Comparison of ENCODE assay signal across 13 cellular contexts in the genomic region with DNA sequence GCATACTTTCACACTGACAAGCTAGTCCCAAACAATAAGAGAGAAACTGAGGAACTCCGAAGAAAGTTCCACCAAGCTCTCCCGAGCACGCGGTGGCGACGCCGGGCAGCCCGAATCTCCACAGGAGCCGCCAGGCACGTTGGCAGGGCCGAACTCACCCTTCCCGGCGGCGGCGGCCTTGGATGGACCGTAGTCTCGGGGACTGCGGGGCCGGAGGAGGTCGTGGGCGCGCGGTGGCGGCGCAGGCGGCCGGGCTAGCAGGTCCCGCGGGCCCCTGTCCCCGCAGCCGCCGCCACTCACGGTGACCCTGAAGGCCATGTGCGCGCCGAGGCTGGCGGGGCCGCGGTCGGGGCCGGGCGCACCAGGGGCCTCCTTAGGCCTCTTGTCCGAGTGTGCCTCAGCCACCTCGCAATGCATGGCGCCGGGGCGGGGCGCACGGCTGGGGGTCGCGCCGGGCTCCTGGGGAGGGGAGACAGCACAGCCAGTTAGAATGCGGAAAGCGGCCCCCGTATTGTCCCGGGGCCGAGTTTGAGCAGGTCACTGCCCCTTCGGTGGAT. TPM values are rescaled to one million over a fixed set of nuclear protein-coding genes. Genes with fewer than 3 reads are reported as not detected.
DNase-seq lines count a peak whose midpoint lies in the region; ATAC-seq and TF ChIP-seq lines count a peak whose summit lies in the region.
"Had no signal": no experiment of that assay in that cellular context is flagged by ENCODE, and none has a peak within 500 bp of the region (broad histone marks: within the 10 kb centered on the region; RNA-seq: fewer than 3 reads in every experiment).

No MANE protein-coding gene starts in this region.

- no peaks in the 10 kb centered on the region for H3K36me3 ChIP-seq in right atrium auricular region
- H3K36me3 ChIP-seq in trophoblast cell (ENCODE audit: control insufficient read depth in 1 of 2, insufficient read depth in 2 of 2, low read length in 2 of 2), result no peaks in the 10 kb centered on the region
- H3K36me3 ChIP-seq in uterus, result no peaks in the 10 kb centered on the region

- no peak overlapping the region for H2BK12ac ChIP-seq in trophoblast cell (ENCODE audit: low read length)

- H3K4me3 ChIP-seq in right atrium auricular region (peak overlapping the region; percentile 40 to 63), trophoblast cell (ENCODE audit: low read depth, low read length) (peak overlapping the region; percentile 5), uterus (no peak overlapping the region)

- H3K79me2 ChIP-seq in trophoblast cell (ENCODE audit: control insufficient read depth, insufficient read depth, low read length, poor library complexity), result no peaks in the 10 kb centered on the region

- no peak overlapping the region for H4K8ac ChIP-seq in trophoblast cell (ENCODE audit: low read depth, low read length)

- no peak overlapping the region for H4K12ac ChIP-seq in trophoblast cell (ENCODE audit: low read depth, low read length)

- no peak overlapping the region for H2AK5ac ChIP-seq in trophoblast cell (ENCODE audit: low read length)

- DNase-seq in D341Med (ENCODE audit: low spot score) (peak; percentile 45), WTC11 (ENCODE audit: low spot score) (peak; percentile 55), right atrium auricular region (ENCODE audit: low spot score) (no peak), trophoblast cell (peak in 1 of 2 donors; percentile 5), occipital lobe (lab: John Stamatoyannopoulos, UW) (no peak), uterus (no peak)
- DNase-seq: MM.1S; stimulated activated naive CD4-positive, alpha-beta T cell treated with Interleukin-2 at 50 U/mL for 16 hours had no signal

- ATAC-seq in WTC11 (no peak), HG03097 (IDR thresholded peaks at IDR 0.05; ENCODE audit: low FRiP score, unreplicated experiment) (no peak), GM19452 (IDR thresholded peaks at IDR 0.05; ENCODE audit: unreplicated experiment) (no peak)

- H3K27ac Mint-ChIP-seq in WTC11, result no peak overlapping the region
- H3K27ac Mint-ChIP-seq: T-helper 1 cell treated with Interleukin-12 subunit alpha and Interleukin-12 subunit beta and Interleukin-4 antibody, amounts not matched to agents 30 μg/mL and 1 μg/mL, for 36 hours had no signal

- no peaks in the 10 kb centered on the region for H3K79me1 ChIP-seq in trophoblast cell (ENCODE audit: low read length)

- no peak overlapping the region for H2BK120ac ChIP-seq in trophoblast cell (ENCODE audit: insufficient read depth, low read length, poor library complexity)

- intact Hi-C loops in uterus (cut with DNase I; ENCODE audit: low total_unique reads), result no loop called here

- no CpG with 5 or more reads among the region's 58 CpGs for WGBS in trophoblast cell (ENCODE audit: extremely low coverage, insufficient coverage, insufficient read length)

- H3K4me3 Mint-ChIP-seq in WTC11, result peak overlapping the region; percentile 56
- H3K4me3 Mint-ChIP-seq: T-helper 1 cell treated with Interleukin-12 subunit alpha and Interleukin-12 subunit beta and Interleukin-4 antibody, amounts not matched to agents 30 μg/mL and 1 μg/mL, for 36 hours had no signal

- H3K27me3 ChIP-seq in right atrium auricular region, result peaks cover 0 to 10% of the 10 kb centered on the region in 2 donors
- peaks cover 25% of the 10 kb centered on the region for H3K27me3 ChIP-seq in trophoblast cell (ENCODE audit: insufficient read depth, low read length)
- H3K27me3 ChIP-seq in uterus, result peaks cover 0 to 6% of the 10 kb centered on the region in 2 donors

- H3K36me3 Mint-ChIP-seq in WTC11, result no peaks in the 10 kb centered on the region

- H3K4me1 ChIP-seq in right atrium auricular region (peaks cover 0 to 22% of the 10 kb centered on the region in 2 donors), trophoblast cell (ENCODE audit: control insufficient read depth in 1 of 2, insufficient read depth in 2 of 2, low read length in 2 of 2) (peaks cover 12 to 13% of the 10 kb centered on the region in 2 experiments), uterus (peaks cover 0 to 10% of the 10 kb centered on the region in 2 donors)

- H3K9me3 ChIP-seq in right atrium auricular region, result peaks cover 0 to 3% of the 10 kb centered on the region in 2 donors
- peaks cover 5% of the 10 kb centered on the region for H3K9me3 ChIP-seq in trophoblast cell (ENCODE audit: insufficient read depth, low read depth, low read length)
- no peaks in the 10 kb centered on the region for H3K9me3 ChIP-seq in uterus
- H3K9me3 ChIP-seq: body of pancreas had no signal

- H3K14ac ChIP-seq in trophoblast cell (ENCODE audit: low read length), result no peak overlapping the region

- H2AFZ ChIP-seq in trophoblast cell (ENCODE audit: insufficient read depth, low read length, poor library complexity), result no peak overlapping the region

- POLR2A ChIA-PET in WTC11 (lab: Charles Lee), result no interaction called here

- peaks cover 7% of the 10 kb centered on the region for H3K4me1 Mint-ChIP-seq in WTC11

- CTCF ChIA-PET in WTC11 (lab: Charles Lee), result interaction anchor here (1.4 to 3.9 kb wide), 5 partner anchors 13 to 252 kb away, joined by 3 to 17 read pairs (median 8); no protein-coding TSS in a partner anchor

- TF ChIP-seq POLR2A in uterus (IDR thresholded peaks at IDR 0.05), result no peak

- H3K4ac ChIP-seq in trophoblast cell (ENCODE audit: low read depth, low read length), result no peak overlapping the region

- TF ChIP-seq CTCF in WTC11 (IDR thresholded peaks at IDR 0.05) (no peak), right atrium auricular region (IDR thresholded peaks at IDR 0.05) (no peak), uterus (IDR thresholded peaks at IDR 0.05) (no peak)

- no peak overlapping the region for H3K9ac ChIP-seq in trophoblast cell (ENCODE audit: low read length)

- H3K27me3 Mint-ChIP-seq in WTC11 (ENCODE audit: low read depth), result peaks cover 84% of the 10 kb centered on the region

- H2BK5ac ChIP-seq in trophoblast cell (ENCODE audit: low read depth, low read length, poor library complexity), result no peak overlapping the region

- H3K18ac ChIP-seq in trophoblast cell (ENCODE audit: low read length), result no peak overlapping the region

- no peak overlapping the region for H3K27ac ChIP-seq in right atrium auricular region
- no peak overlapping the region for H3K27ac ChIP-seq in trophoblast cell (ENCODE audit: low read depth, low read length)
- no peak overlapping the region for H3K27ac ChIP-seq in uterus
- H3K27ac ChIP-seq: body of pancreas had no signal

- H3K4me2 ChIP-seq in trophoblast cell (ENCODE audit: low read length), result peak overlapping the region; percentile 90

- no peak overlapping the region for H4K91ac ChIP-seq in trophoblast cell (ENCODE audit: low read depth, low read length)

- peak overlapping the region; percentile 21 for H3K23ac ChIP-seq in trophoblast cell (ENCODE audit: low read length)

- H3K9me3 Mint-ChIP-seq in WTC11, result peaks cover 1% of the 10 kb centered on the region

TF ChIP-seq in WTC11, 78 proteins besides CTCF, POLR2A, EP300 and RAD21 (continues in another document):
- no peak for TF ChIP-seq SMAD3 (CRISPR knock-in tag; IDR thresholded peaks at IDR 0.05; ENCODE audit: borderline replicate concordance)
- TF ChIP-seq ETV6 (CRISPR knock-in tag; IDR thresholded peaks at IDR 0.05), result 0 out of 2 replicates have a peak, but pooled peaks have one; percentile 46
- TF ChIP-seq, protein P1, sequence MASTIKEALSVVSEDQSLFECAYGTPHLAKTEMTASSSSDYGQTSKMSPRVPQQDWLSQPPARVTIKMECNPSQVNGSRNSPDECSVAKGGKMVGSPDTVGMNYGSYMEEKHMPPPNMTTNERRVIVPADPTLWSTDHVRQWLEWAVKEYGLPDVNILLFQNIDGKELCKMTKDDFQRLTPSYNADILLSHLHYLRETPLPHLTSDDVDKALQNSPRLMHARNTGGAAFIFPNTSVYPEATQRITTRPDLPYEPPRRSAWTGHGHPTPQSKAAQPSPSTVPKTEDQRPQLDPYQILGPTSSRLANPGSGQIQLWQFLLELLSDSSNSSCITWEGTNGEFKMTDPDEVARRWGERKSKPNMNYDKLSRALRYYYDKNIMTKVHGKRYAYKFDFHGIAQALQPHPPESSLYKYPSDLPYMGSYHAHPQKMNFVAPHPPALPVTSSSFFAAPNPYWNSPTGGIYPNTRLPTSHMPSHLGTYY (CRISPR knock-in tag; IDR thresholded peaks at IDR 0.05), result no peak
- 0 out of 2 replicates have a peak, but pooled peaks have one; percentile 19 for TF ChIP-seq FOXK1 (CRISPR knock-in tag; IDR thresholded peaks at IDR 0.05)
- TF ChIP-seq ATF1 (CRISPR knock-in tag; IDR thresholded peaks at IDR 0.05), result 0 out of 2 replicates have a peak, but pooled peaks have one; percentile 4
- TF ChIP-seq ZBTB21 (CRISPR knock-in tag; IDR thresholded peaks at IDR 0.05; ENCODE audit: borderline replicate concordance), result no peak
- TF ChIP-seq, protein P2, sequence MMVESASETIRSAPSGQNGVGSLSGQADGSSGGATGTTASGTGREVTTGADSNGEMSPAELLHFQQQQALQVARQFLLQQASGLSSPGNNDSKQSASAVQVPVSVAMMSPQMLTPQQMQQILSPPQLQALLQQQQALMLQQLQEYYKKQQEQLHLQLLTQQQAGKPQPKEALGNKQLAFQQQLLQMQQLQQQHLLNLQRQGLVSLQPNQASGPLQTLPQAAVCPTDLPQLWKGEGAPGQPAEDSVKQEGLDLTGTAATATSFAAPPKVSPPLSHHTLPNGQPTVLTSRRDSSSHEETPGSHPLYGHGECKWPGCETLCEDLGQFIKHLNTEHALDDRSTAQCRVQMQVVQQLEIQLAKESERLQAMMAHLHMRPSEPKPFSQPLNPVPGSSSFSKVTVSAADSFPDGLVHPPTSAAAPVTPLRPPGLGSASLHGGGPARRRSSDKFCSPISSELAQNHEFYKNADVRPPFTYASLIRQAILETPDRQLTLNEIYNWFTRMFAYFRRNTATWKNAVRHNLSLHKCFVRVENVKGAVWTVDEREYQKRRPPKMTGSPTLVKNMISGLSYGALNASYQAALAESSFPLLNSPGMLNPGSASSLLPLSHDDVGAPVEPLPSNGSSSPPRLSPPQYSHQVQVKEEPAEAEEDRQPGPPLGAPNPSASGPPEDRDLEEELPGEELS (CRISPR knock-in tag; IDR thresholded peaks at IDR 0.05), result peak; percentile 50; the same call in 1 of the 2 replicates

RNA-seq across cellular contexts. Expression of a gene that starts 1.2 kb away (rescaled TPM):
- total RNA-seq in WTC11 (2021) (0.18 to 0.24 TPM (median 0.18 TPM) in 3 replicates), right atrium auricular region (under 1 TPM; 0.20 to 0.22 TPM), occipital lobe (not detected), uterus (1 to 10 TPM in 1 of 4 donors, under 1 TPM in 1, not detected in 2; 0.21 to 1.0 TPM)
- 0.10 TPM in 2 replicates for polyA plus RNA-seq in trophoblast cell (2013)
- total RNA-seq: mononuclear cell had no signal

Comparison
In these comparisons a context has a peak if more than half of its experiments do, and no peak if none do; other contexts are left out.
1. DNase-seq: peak in D341Med (single experiment) and WTC11 (single experiment); none in right atrium auricular region (single experiment), occipital lobe (single experiment) and uterus (0 of 2).
2. H3K4me3 ChIP-seq: peak in right atrium auricular region (2 of 2) and trophoblast cell (single experiment); none in uterus (0 of 2).